In the genomic region with DNA sequence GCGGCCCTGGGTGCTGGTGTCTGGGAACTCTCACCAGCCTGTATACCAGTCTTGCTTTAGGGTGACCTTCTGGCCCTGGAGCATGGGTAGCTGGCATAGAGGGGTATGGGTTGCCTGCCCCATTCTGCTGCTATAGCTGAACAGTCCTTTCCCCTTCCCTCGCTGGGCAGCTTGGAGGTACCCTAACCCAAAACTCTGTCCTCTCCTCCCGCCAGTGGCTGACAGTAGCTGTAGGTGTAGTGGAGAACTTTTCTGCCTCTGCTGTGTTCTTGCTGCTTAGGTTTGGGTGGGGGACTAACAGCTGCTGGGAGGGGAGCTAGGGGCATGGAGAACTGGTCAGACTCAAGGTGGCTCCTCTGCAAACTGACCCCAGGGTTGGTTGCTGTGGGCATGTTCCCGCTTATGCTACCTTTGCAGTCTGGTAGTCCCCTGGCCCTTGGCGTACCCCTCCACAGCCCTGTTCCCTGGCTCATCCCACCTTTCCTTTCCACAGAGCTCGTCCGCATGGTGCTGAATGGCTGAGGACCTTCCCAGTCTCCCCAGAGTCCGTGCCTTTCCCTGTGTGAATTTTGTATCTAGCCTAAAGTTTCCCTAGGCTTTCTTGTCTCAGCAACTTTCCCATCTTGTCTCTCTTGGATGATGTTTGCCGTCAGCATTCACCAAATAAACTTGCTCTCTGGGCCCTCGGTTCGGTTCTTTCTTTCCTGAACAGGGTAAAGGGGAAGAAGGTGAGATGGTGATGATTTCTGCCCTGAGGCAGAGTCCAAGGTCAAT, we compare ENCODE assay signal across 2 cellular contexts.
TF ChIP-seq lines count a peak whose summit lies in the region.

No MANE protein-coding gene starts in this region.

TF ChIP-seq in K562, 482 proteins besides CTCF, POLR2A, EP300 and RAD21 (continues in another document):
- TF ChIP-seq KDM5B (IDR thresholded peaks at IDR 0.05; ENCODE audit: insufficient replicate concordance, low read depth, low read length), result no peak
- TF ChIP-seq, protein P1, sequence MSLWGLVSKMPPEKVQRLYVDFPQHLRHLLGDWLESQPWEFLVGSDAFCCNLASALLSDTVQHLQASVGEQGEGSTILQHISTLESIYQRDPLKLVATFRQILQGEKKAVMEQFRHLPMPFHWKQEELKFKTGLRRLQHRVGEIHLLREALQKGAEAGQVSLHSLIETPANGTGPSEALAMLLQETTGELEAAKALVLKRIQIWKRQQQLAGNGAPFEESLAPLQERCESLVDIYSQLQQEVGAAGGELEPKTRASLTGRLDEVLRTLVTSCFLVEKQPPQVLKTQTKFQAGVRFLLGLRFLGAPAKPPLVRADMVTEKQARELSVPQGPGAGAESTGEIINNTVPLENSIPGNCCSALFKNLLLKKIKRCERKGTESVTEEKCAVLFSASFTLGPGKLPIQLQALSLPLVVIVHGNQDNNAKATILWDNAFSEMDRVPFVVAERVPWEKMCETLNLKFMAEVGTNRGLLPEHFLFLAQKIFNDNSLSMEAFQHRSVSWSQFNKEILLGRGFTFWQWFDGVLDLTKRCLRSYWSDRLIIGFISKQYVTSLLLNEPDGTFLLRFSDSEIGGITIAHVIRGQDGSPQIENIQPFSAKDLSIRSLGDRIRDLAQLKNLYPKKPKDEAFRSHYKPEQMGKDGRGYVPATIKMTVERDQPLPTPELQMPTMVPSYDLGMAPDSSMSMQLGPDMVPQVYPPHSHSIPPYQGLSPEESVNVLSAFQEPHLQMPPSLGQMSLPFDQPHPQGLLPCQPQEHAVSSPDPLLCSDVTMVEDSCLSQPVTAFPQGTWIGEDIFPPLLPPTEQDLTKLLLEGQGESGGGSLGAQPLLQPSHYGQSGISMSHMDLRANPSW (CRISPR knock-in tag; IDR thresholded peaks at IDR 0.05), result no peak
- no peak for TF ChIP-seq HDAC1 (IDR thresholded peaks at IDR 0.05)
- TF ChIP-seq ZNF121 (CRISPR knock-in tag; conservative IDR thresholded peaks at IDR 0.05), result no peak
- no peak for TF ChIP-seq ZNF695 (CRISPR knock-in tag; IDR thresholded peaks at IDR 0.05)
- TF ChIP-seq, protein P2, sequence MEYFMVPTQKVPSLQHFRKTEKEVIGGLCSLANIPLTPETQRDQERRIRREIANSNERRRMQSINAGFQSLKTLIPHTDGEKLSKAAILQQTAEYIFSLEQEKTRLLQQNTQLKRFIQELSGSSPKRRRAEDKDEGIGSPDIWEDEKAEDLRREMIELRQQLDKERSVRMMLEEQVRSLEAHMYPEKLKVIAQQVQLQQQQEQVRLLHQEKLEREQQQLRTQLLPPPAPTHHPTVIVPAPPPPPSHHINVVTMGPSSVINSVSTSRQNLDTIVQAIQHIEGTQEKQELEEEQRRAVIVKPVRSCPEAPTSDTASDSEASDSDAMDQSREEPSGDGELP (CRISPR knock-in tag; IDR thresholded peaks at IDR 0.05; ENCODE audit: borderline replicate concordance), result 0 out of 2 replicates have a peak, but pooled peaks have one; percentile 18
- no peak for TF ChIP-seq PHB (CRISPR knock-in tag; IDR thresholded peaks at IDR 0.05)
- TF ChIP-seq SUPT5H (IDR thresholded peaks at IDR 0.05), result peak; percentile 60; the same call in 1 of the 2 replicates
- TF ChIP-seq RNF2 (IDR thresholded peaks at IDR 0.05), result no peak
- TF ChIP-seq, protein P3, sequence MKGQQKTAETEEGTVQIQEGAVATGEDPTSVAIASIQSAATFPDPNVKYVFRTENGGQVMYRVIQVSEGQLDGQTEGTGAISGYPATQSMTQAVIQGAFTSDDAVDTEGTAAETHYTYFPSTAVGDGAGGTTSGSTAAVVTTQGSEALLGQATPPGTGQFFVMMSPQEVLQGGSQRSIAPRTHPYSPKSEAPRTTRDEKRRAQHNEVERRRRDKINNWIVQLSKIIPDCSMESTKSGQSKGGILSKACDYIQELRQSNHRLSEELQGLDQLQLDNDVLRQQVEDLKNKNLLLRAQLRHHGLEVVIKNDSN (CRISPR knock-in tag; IDR thresholded peaks at IDR 0.05), result no peak
- TF ChIP-seq, protein P4, sequence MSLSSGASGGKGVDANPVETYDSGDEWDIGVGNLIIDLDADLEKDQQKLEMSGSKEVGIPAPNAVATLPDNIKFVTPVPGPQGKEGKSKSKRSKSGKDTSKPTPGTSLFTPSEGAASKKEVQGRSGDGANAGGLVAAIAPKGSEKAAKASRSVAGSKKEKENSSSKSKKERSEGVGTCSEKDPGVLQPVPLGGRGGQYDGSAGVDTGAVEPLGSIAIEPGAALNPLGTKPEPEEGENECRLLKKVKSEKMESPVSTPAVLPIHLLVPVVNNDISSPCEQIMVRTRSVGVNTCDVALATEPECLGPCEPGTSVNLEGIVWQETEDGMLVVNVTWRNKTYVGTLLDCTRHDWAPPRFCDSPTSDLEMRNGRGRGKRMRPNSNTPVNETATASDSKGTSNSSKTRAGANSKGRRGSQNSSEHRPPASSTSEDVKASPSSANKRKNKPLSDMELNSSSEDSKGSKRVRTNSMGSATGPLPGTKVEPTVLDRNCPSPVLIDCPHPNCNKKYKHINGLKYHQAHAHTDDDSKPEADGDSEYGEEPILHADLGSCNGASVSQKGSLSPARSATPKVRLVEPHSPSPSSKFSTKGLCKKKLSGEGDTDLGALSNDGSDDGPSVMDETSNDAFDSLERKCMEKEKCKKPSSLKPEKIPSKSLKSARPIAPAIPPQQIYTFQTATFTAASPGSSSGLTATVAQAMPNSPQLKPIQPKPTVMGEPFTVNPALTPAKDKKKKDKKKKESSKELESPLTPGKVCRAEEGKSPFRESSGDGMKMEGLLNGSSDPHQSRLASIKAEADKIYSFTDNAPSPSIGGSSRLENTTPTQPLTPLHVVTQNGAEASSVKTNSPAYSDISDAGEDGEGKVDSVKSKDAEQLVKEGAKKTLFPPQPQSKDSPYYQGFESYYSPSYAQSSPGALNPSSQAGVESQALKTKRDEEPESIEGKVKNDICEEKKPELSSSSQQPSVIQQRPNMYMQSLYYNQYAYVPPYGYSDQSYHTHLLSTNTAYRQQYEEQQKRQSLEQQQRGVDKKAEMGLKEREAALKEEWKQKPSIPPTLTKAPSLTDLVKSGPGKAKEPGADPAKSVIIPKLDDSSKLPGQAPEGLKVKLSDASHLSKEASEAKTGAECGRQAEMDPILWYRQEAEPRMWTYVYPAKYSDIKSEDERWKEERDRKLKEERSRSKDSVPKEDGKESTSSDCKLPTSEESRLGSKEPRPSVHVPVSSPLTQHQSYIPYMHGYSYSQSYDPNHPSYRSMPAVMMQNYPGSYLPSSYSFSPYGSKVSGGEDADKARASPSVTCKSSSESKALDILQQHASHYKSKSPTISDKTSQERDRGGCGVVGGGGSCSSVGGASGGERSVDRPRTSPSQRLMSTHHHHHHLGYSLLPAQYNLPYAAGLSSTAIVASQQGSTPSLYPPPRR (CRISPR knock-in tag; IDR thresholded peaks at IDR 0.05; ENCODE audit: borderline replicate concordance), result 0 out of 2 replicates have a peak, but pooled peaks have one; percentile 30
- TF ChIP-seq, protein P5, sequence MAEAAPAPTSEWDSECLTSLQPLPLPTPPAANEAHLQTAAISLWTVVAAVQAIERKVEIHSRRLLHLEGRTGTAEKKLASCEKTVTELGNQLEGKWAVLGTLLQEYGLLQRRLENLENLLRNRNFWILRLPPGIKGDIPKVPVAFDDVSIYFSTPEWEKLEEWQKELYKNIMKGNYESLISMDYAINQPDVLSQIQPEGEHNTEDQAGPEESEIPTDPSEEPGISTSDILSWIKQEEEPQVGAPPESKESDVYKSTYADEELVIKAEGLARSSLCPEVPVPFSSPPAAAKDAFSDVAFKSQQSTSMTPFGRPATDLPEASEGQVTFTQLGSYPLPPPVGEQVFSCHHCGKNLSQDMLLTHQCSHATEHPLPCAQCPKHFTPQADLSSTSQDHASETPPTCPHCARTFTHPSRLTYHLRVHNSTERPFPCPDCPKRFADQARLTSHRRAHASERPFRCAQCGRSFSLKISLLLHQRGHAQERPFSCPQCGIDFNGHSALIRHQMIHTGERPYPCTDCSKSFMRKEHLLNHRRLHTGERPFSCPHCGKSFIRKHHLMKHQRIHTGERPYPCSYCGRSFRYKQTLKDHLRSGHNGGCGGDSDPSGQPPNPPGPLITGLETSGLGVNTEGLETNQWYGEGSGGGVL (CRISPR knock-in tag; IDR thresholded peaks at IDR 0.05), result no peak
- TF ChIP-seq BRCA1 (IDR thresholded peaks at IDR 0.05), result no peak
- 0 out of 2 replicates have a peak, but pooled peaks have one; percentile 24 for TF ChIP-seq BRCA1 (CRISPR knock-in tag; IDR thresholded peaks at IDR 0.05)

TF ChIP-seq in HEK293T, 16 proteins besides CTCF, POLR2A, EP300 and RAD21:
- TF ChIP-seq LEF1 (IDR thresholded peaks at IDR 0.05; ENCODE audit: borderline replicate concordance), result no peak
- no peak for TF ChIP-seq ARNT (IDR thresholded peaks at IDR 0.05)
- no peak for TF ChIP-seq SP1 (IDR thresholded peaks at IDR 0.05)
- TF ChIP-seq TARDBP (IDR thresholded peaks at IDR 0.05), result no peak
- TF ChIP-seq CTBP1 (IDR thresholded peaks at IDR 0.05; ENCODE audit: borderline replicate concordance), result no peak
- TF ChIP-seq FOXA1 (IDR thresholded peaks at IDR 0.05), result no peak
- no peak for TF ChIP-seq BHLHE40 (IDR thresholded peaks at IDR 0.05; ENCODE audit: borderline replicate concordance)
- TF ChIP-seq SUZ12 (IDR thresholded peaks at IDR 0.05), result no peak
- TF ChIP-seq HDGF (IDR thresholded peaks at IDR 0.05; ENCODE audit: borderline replicate concordance), result no peak
- TF ChIP-seq L3MBTL2 (conservative IDR thresholded peaks at IDR 0.05), result no peak
- TF ChIP-seq ZNF384 (IDR thresholded peaks at IDR 0.05), result no peak
- TF ChIP-seq, protein P6, sequence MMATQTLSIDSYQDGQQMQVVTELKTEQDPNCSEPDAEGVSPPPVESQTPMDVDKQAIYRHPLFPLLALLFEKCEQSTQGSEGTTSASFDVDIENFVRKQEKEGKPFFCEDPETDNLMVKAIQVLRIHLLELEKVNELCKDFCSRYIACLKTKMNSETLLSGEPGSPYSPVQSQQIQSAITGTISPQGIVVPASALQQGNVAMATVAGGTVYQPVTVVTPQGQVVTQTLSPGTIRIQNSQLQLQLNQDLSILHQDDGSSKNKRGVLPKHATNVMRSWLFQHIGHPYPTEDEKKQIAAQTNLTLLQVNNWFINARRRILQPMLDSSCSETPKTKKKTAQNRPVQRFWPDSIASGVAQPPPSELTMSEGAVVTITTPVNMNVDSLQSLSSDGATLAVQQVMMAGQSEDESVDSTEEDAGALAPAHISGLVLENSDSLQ (IDR thresholded peaks at IDR 0.05), result no peak
